ENCODE assay signal across 8 cellular contexts in genomic region chr3:190322604-190323240, GRCh38. TPM values are rescaled to one million over a fixed set of nuclear protein-coding genes. Genes with fewer than 3 reads are reported as not detected.
DNase-seq lines count a peak whose midpoint lies in the region; ATAC-seq and TF ChIP-seq lines count a peak whose summit lies in the region.
"Had no signal": no experiment of that assay in that cellular context is flagged by ENCODE, and none has a peak within 500 bp of the region (broad histone marks: within the 10 kb centered on the region; RNA-seq: fewer than 3 reads in every experiment).

No MANE protein-coding gene starts in this region.

- H3K4me1 Mint-ChIP-seq in stimulated activated memory B cell treated with anti-CD40 and anti-IgM and Interleukin-4, amounts not matched to agents 10 μg/mL and 1 μg/mL and 100 μg/mL, for 72 hours: peaks cover 11% of the 10 kb centered on the region

- H3K4me3 ChIP-seq in HFF-Myc (replicated peaks; ENCODE audit: low read depth, low read length): peak overlapping the region; percentile 49
- H3K4me3 ChIP-seq in WI38 (ENCODE audit: low read depth, low read length): peak overlapping the region; percentile 62
- peak overlapping the region; percentile 74 for H3K4me3 ChIP-seq in left ventricle myocardium inferior
- H3K4me3 ChIP-seq in skin epidermis: peak overlapping the region; percentile 36 to 68 (median 45)

- H3K4me1 ChIP-seq in left ventricle myocardium inferior: peaks cover 29% of the 10 kb centered on the region

- H3K27ac Mint-ChIP-seq in stimulated activated memory B cell treated with anti-CD40 and anti-IgM and Interleukin-4, amounts not matched to agents 10 μg/mL and 1 μg/mL and 100 μg/mL, for 72 hours: no peak overlapping the region

- H3K27me3 ChIP-seq in left ventricle myocardium inferior (ENCODE audit: low read depth): peaks cover 34% of the 10 kb centered on the region

- H3K36me3 ChIP-seq in left ventricle myocardium inferior: no peaks in the 10 kb centered on the region
- H3K36me3 ChIP-seq: neutrophil had no signal

- H3K9me3 Mint-ChIP-seq in stimulated activated memory B cell treated with anti-CD40 and anti-IgM and Interleukin-4, amounts not matched to agents 10 μg/mL and 1 μg/mL and 100 μg/mL, for 72 hours: no peaks in the 10 kb centered on the region

- intact Hi-C loops in left ventricle myocardium inferior (cut with micrococcal nuclease): no loop called here

- H3K4me3 Mint-ChIP-seq in stimulated activated memory B cell treated with anti-CD40 and anti-IgM and Interleukin-4, amounts not matched to agents 10 μg/mL and 1 μg/mL and 100 μg/mL, for 72 hours: no peak overlapping the region

- H3K9me3 ChIP-seq in left ventricle myocardium inferior (replicated peaks): no peaks in the 10 kb centered on the region
- H3K9me3 ChIP-seq: neutrophil had no signal

- no peak overlapping the region for H3K27ac ChIP-seq in left ventricle myocardium inferior (replicated peaks)
- peak overlapping the region in 17 of 21 experiments; percentile 31 to 93 (median 80) for H3K27ac ChIP-seq in skin epidermis
- H3K27ac ChIP-seq: neutrophil had no signal

- DNase-seq in HFF-Myc (ENCODE audit: extremely low read depth, low read depth): no peak
- DNase-seq in left ventricle myocardium inferior: no peak

- no peak for ATAC-seq in stimulated activated memory B cell treated with anti-CD40 and anti-IgM and Interleukin-4, amounts not matched to agents 10 μg/mL and 1 μg/mL and 100 μg/mL, for 72 hours
- no peak for ATAC-seq in GM21576 (IDR thresholded peaks at IDR 0.05; ENCODE audit: unreplicated experiment)
- ATAC-seq in HG03439 (IDR thresholded peaks at IDR 0.05; ENCODE audit: unreplicated experiment): no peak

- no peaks in the 10 kb centered on the region for H3K36me3 Mint-ChIP-seq in stimulated activated memory B cell treated with anti-CD40 and anti-IgM and Interleukin-4, amounts not matched to agents 10 μg/mL and 1 μg/mL and 100 μg/mL, for 72 hours

- TF ChIP-seq CTCF in HFF-Myc (IDR thresholded peaks at IDR 0.05; ENCODE audit: low read depth, low read length, missing control alignments): no peak
- no peak for TF ChIP-seq CTCF in WI38 (IDR thresholded peaks at IDR 0.05; ENCODE audit: low read depth, low read length)
- peak; percentile 17 for TF ChIP-seq CTCF in left ventricle myocardium inferior (IDR thresholded peaks at IDR 0.05; ENCODE audit: borderline replicate concordance)

- H3K27me3 Mint-ChIP-seq in stimulated activated memory B cell treated with anti-CD40 and anti-IgM and Interleukin-4, amounts not matched to agents 10 μg/mL and 1 μg/mL and 100 μg/mL, for 72 hours: peaks cover 46% of the 10 kb centered on the region

RNA-seq across cellular contexts. Expression of gene CLDN1, which starts 0.5 kb away (rescaled TPM):
- 0.08 TPM for total RNA-seq in left ventricle myocardium inferior
